27 cellular contexts compared by ENCODE assay signal in the genomic region with DNA sequence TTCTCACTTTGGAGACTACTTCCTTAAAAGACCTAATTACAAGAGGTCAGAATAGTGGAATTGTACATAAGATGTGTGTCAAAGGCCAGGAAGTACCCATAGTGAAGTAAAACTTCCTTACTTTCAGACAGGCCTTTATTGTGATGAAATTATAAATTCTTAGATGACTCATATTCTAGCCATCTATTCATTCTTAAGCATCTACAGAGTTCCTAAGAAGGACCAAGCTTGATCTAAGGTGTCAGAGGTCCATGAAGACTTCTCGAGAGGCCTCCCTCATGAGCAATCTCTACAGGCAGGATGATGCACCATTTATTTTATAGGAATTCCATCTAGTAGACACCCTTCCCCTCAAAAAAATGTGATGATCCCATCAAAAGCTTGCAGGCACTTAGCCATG.
DNase-seq lines count a peak whose midpoint lies in the region; ATAC-seq, FAIRE-seq and TF ChIP-seq lines count a peak whose summit lies in the region.
"Had no signal": no experiment of that assay in that cellular context is flagged by ENCODE, and none has a peak within 500 bp of the region (broad histone marks: within the 10 kb centered on the region; RNA-seq: fewer than 3 reads in every experiment).

No MANE protein-coding gene starts in this region.

- H3K27me3 ChIP-seq in bronchial epithelial cell (ENCODE audit: control insufficient read depth, insufficient read depth, low read length), result peaks cover 7% of the 10 kb centered on the region
- H3K27me3 ChIP-seq: BE2C had no signal

- H3K4me3 ChIP-seq in bronchial epithelial cell (ENCODE audit: low read depth, low read length), result no peak overlapping the region
- H3K4me3 ChIP-seq: colonic mucosa, left lung, skin epidermis, transverse colon had no signal

- no peak for ATAC-seq in HG03045 (IDR thresholded peaks at IDR 0.05; ENCODE audit: unreplicated experiment)
- ATAC-seq: left lung; stimulated activated naive CD8-positive, alpha-beta T cell treated with anti-CD3 and anti-CD28 coated beads, Interleukin-15, amount 100 ng/mL, for 72 hours had no signal

- H3K36me3 ChIP-seq in bronchial epithelial cell (ENCODE audit: control insufficient read depth, insufficient read depth, low read length), result no peaks in the 10 kb centered on the region
- H3K36me3 ChIP-seq: BE2C, colonic mucosa, left lung, transverse colon had no signal

- DNase-seq in AG20443 (ENCODE audit: low spot score) (peak; percentile 22), HS-27A (ENCODE audit: low read depth) (peak; percentile 27), bronchial epithelial cell (ENCODE audit: low read depth) (peak; percentile 38), iris pigment epithelial cell (ENCODE audit: low read depth) (peak; percentile 46), GM19239 (ENCODE audit: insufficient read length, low spot score) (no peak), C1 segment of cervical spinal cord (lab: John Stamatoyannopoulos, UW) (no peak), NCI-H2081 (lab: John Stamatoyannopoulos, UW) (no peak)
- DNase-seq: activated B cell treated with CpG ODN at 0.5 μM for 24 hours; activated CD4-positive, alpha-beta memory T cell treated with anti-CD3 and anti-CD28 coated beads, Interleukin-2, amount 10 ng/mL, durations not matched to agents 7 days and 5 days; activated naive CD4-positive, alpha-beta T cell treated with anti-CD3 and anti-CD28 coated beads for 36 hours; activated T-cell treated with anti-CD3 and anti-CD28 coated beads, Interleukin-2, amount 50 U/mL, for 1 hour; BE2C; Calu3; colonic mucosa; GDM1; Karpas-422; left lung; NCI-H1105; NCI-H2107; NCI-H526; SIG-M5; stimulated activated naive CD8-positive, alpha-beta T cell treated with anti-CD3 and anti-CD28 coated beads, Interleukin-15, amount 100 ng/mL, for 72 hours; transverse colon had no signal

- no peak for TF ChIP-seq CTCF in bronchial epithelial cell (IDR thresholded peaks at IDR 0.05; ENCODE audit: insufficient read depth, low read length, severe bottlenecking)

- FAIRE-seq in bronchial epithelial cell (lab: Jason Lieb, UNC) (no peak), GM19239 (lab: Jason Lieb, UNC) (no peak)
- FAIRE-seq: endometrium, GM12891 had no signal

Comparison
In these comparisons a context has a peak if more than half of its experiments do, and no peak if none do; other contexts are left out.
1. DNase-seq: peak in AG20443 (single experiment), HS-27A (single experiment), bronchial epithelial cell (single experiment) and iris pigment epithelial cell (single experiment); none in GM19239 (single experiment), C1 segment of cervical spinal cord (0 of 14) and NCI-H2081 (0 of 2).